In the genomic region with DNA sequence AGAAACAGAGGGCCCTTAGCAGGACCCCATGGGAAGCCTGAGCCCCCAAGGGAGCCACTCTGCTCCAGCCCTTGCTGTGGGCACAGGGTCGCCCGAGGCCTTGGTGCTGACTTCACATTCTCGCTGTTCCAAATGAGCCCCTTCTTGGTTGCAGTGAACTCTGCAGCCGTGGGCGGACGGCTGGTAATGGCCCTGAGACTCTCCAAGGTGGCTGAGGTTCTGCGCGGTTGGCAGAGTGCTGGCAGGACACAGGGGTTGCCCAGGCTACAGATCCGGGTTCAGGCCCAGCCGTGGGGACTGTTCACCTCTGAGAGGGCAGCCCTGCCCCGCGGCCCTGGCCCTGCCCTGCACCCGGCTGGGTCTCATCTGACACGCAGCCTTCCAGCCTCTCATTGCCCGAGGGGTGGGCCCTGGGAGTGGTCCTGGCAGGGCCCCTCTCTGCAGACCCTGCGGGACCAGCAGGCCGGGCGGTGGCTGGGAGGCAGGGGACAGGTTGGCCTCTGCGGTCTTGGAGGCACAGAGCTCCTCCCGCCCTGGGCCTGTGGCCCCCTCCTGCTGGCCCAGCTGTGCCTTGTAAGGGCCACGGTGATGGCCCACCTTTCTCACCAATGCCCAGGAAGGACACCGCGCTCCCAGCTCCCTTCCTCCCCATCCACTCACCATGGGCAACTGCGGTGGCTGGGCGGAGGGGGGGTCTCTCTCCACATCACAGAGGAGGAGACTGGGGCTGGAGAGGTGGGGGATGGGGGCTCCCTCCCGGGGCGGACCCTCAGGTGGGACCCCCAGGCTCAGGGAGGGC, we compare ENCODE assay signal across 8 cellular contexts. TPM values are rescaled to one million over a fixed set of nuclear protein-coding genes. Genes with fewer than 3 reads are reported as not detected.
DNase-seq lines count a peak whose midpoint lies in the region; FAIRE-seq and TF ChIP-seq lines count a peak whose summit lies in the region.

No MANE protein-coding gene starts in this region.

- peaks cover 15% of the 10 kb centered on the region for H3K79me2 ChIP-seq in astrocyte (ENCODE audit: insufficient read depth, low read length)
- H3K79me2 ChIP-seq in osteoblast (ENCODE audit: insufficient read depth, low read length), result peaks cover 73% of the 10 kb centered on the region

- H3K27ac ChIP-seq in astrocyte (ENCODE audit: low read depth, low read length) (peak overlapping the region; percentile 82), osteoblast (ENCODE audit: low read depth, low read length) (peak overlapping the region; percentile 95)

- H3K4me3 ChIP-seq in astrocyte (ENCODE audit: insufficient read depth, low read depth, low read length) (no peak overlapping the region), osteoblast (ENCODE audit: insufficient read depth, low read length) (no peak overlapping the region)

- no peak for FAIRE-seq in astrocyte (lab: Jason Lieb, UNC)

- no peaks in the 10 kb centered on the region for H3K9me3 Mint-ChIP-seq in astrocyte (ENCODE audit: unreplicated experiment)

- no peak overlapping the region for H3K4me3 Mint-ChIP-seq in astrocyte (ENCODE audit: unreplicated experiment)

- H3K27ac Mint-ChIP-seq in astrocyte (ENCODE audit: unreplicated experiment), result no peak overlapping the region

- H3K9ac ChIP-seq in astrocyte (ENCODE audit: low read length), result peak overlapping the region; percentile 82

- H4K20me1 ChIP-seq in astrocyte (ENCODE audit: insufficient read depth, low read length), result no peaks in the 10 kb centered on the region
- H4K20me1 ChIP-seq in osteoblast (ENCODE audit: insufficient read depth, low read length), result no peaks in the 10 kb centered on the region

- H3K27me3 Mint-ChIP-seq in astrocyte (ENCODE audit: low read depth, unreplicated experiment), result peaks cover 5% of the 10 kb centered on the region

- TF ChIP-seq CTCF in astrocyte (IDR thresholded peaks at IDR 0.05; ENCODE audit: insufficient read depth, low read depth, low read length) (no peak), osteoblast (IDR thresholded peaks at IDR 0.05; ENCODE audit: extremely low read depth, low read depth, low read length) (no peak)

- in situ Hi-C loops in KBM-7 (cut with MboI; ENCODE audit: low pct_unique_long_range_greater_than_20kb, low sequenced_read_pairs) (no loop called here), ACHN (cut with HindIII; ENCODE audit: low pct_ligation_motif_present, low pct_unique_long_range_greater_than_20kb, low sequenced_read_pairs) (no loop called here)

- H3K9me3 ChIP-seq in astrocyte (ENCODE audit: insufficient read depth, low read depth, low read length), result no peaks in the 10 kb centered on the region
- H3K9me3 ChIP-seq in osteoblast (ENCODE audit: low read depth, low read length), result no peaks in the 10 kb centered on the region

- H2AFZ ChIP-seq in astrocyte (ENCODE audit: low read depth, low read length), result no peak overlapping the region
- no peak overlapping the region for H2AFZ ChIP-seq in osteoblast (ENCODE audit: low read length)

- H3K4me1 ChIP-seq in astrocyte (ENCODE audit: insufficient read depth, low read length) (peaks cover 47% of the 10 kb centered on the region), osteoblast (ENCODE audit: insufficient read depth, low read length) (peaks cover 49% of the 10 kb centered on the region)

- H3K4me1 Mint-ChIP-seq in astrocyte (ENCODE audit: low read depth, unreplicated experiment), result peaks cover 27% of the 10 kb centered on the region

- H3K36me3 Mint-ChIP-seq in astrocyte (ENCODE audit: low read depth, unreplicated experiment), result peaks cover 4% of the 10 kb centered on the region

- H3K27me3 ChIP-seq in astrocyte (ENCODE audit: insufficient read depth, low read length) (no peaks in the 10 kb centered on the region), osteoblast (ENCODE audit: insufficient read depth, low read length) (no peaks in the 10 kb centered on the region)

- H3K4me2 ChIP-seq in astrocyte (ENCODE audit: low read length) (peak overlapping the region; percentile 81), osteoblast (ENCODE audit: insufficient read depth, low read length) (no peak overlapping the region)

- no peaks in the 10 kb centered on the region for H3K36me3 ChIP-seq in astrocyte (ENCODE audit: insufficient read depth, low read length)
- peaks cover 42% of the 10 kb centered on the region for H3K36me3 ChIP-seq in osteoblast (ENCODE audit: insufficient read depth, low read length)

- peak; percentile 33 for DNase-seq in stimulated activated CD4-positive, alpha-beta T cell treated with anti-CD3 and anti-CD28 coated beads, Interleukin-4, amount 100 ng/mL, for 1 hour
- no peak for DNase-seq in stimulated activated CD4-positive, alpha-beta T cell treated with anti-CD3 and anti-CD28 coated beads, Interleukin-1b, Interleukin-23, amount 100 ng/mL, for 48 hours
- DNase-seq in KBM-7 (peak; percentile 58), astrocyte (ENCODE audit: low read depth) (peak; percentile 16), osteoblast (ENCODE audit: insufficient read length, low spot score, missing footprints) (peak; percentile 86), SKM-1 treated with dmso at 0.1 percent for 144 hours (lab: John Stamatoyannopoulos, UW; ENCODE audit: unreplicated experiment) (no peak), ACHN (no peak)
- DNase-seq in effector CD4-positive, alpha-beta T cell, result no peak

RNA-seq across cellular contexts. Expression of a gene that starts 51.6 kb away (rescaled TPM):
- total RNA-seq in astrocyte (8.6 and 10.5 TPM in 2 replicates), osteoblast (52.2 and 54.6 TPM in 2 replicates)

Comparison
In these comparisons a context has a peak if more than half of its experiments do, and no peak if none do; other contexts are left out.
1. DNase-seq: peak in stimulated activated CD4-positive, alpha-beta T cell treated with anti-CD3 and anti-CD28 coated beads, Interleukin-4, amount 100 ng/mL, for 1 hour (single experiment), KBM-7 (single experiment), astrocyte (single experiment) and osteoblast (single experiment); none in stimulated activated CD4-positive, alpha-beta T cell treated with anti-CD3 and anti-CD28 coated beads, Interleukin-1b, Interleukin-23, amount 100 ng/mL, for 48 hours (single experiment), SKM-1 treated with dmso at 0.1 percent for 144 hours (single experiment), ACHN (single experiment) and effector CD4-positive, alpha-beta T cell (single experiment).